In the genomic region with DNA sequence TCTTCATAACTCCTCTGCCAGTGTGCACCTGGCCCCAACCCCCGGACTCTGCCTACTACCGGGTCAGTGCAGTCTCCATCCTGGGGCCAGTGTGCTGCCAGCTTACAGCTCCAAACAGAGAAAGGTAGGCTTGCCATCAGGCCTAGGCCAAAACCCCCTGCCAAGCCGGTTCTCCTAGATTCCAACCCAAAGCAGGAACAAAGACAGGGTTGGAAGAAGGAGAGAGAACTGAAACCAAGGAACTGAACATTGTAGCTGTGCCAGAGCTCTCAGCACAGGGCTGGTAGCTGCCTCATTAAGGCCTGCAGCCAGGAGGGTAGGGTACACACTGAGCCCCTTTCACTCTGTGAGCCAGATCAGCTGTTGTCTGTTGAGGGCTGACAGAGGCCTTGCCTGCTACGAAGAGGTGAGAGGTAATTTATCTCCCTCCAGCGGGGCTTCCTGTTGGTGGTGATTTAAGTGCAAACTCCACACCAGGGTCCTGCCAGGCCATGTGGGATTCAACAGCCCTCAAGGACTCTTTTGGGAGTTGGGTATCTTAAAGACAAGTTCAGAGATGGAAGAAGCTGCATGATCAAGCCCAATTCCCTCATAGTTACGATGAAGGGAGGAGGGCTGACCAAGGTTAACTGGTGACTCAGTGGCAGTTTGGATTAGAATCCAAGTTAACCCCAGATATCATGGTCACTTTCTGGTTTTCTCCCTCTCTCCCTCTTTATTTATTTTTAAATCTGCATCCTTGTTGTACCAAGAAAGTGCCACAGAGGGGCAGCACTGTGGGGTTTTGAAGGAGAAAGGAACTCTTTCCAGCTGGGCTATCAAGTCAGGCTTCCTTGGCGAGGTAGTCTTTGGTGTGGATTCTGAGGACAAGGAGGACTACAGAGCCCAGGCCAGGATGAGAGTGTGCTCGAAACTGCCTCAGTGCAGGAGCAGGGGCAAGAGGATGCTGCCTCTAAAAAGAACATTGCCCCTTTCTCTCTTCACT, we compare ENCODE assay signal across 8 cellular contexts. TPM values are rescaled to one million over a fixed set of nuclear protein-coding genes. Genes with fewer than 3 reads are reported as not detected.
DNase-seq lines count a peak whose midpoint lies in the region; ATAC-seq, FAIRE-seq and TF ChIP-seq lines count a peak whose summit lies in the region.

No MANE protein-coding gene starts in this region.

- H3K9ac ChIP-seq in PC-3 (ENCODE audit: low read length): no peak overlapping the region

- no peaks in the 10 kb centered on the region for H4K20me1 ChIP-seq in PC-3 (ENCODE audit: low read length)

- no peaks in the 10 kb centered on the region for H3F3A ChIP-seq in PC-3 (ENCODE audit: low read length, unreplicated experiment)

- no TSS peak for BruUV-seq in PC-3 (replicated peaks; lab: Mats Ljungman, UMichigan)

- CTCF ChIA-PET in PC-3 (lab: Charles Lee): no interaction called here

- H3K4me3 Mint-ChIP-seq in progenitor cell of endocrine pancreas (ENCODE audit: low read depth): no peak overlapping the region

- intact Hi-C loops in PC-3 (cut with micrococcal nuclease): no loop called here

- H3K27ac ChIP-seq in PC-3 (ENCODE audit: low read length): no peak overlapping the region

- peaks cover 5% of the 10 kb centered on the region for H3K4me1 Mint-ChIP-seq in progenitor cell of endocrine pancreas (ENCODE audit: low read depth)

- no peak for TF ChIP-seq POLR2A in GM12892 (IDR thresholded peaks at IDR 0.05; ENCODE audit: low read depth, low read length)

- H3K79me2 ChIP-seq in PC-3 (ENCODE audit: low read length): no peaks in the 10 kb centered on the region

- H3K9me3 ChIP-seq in PC-3 (ENCODE audit: low read length): no peaks in the 10 kb centered on the region

- H3K4me3 ChIP-seq in GM12864 (ENCODE audit: low read depth, low read length) (no peak overlapping the region), PC-3 (ENCODE audit: low read length) (no peak overlapping the region), fibroblast of pulmonary artery (replicated peaks; ENCODE audit: low read depth, low read length) (no peak overlapping the region)

- H3K4me1 ChIP-seq in PC-3 (ENCODE audit: insufficient read depth, low read length): no peaks in the 10 kb centered on the region

- DNase-seq in GM12864 (ENCODE audit: low read depth) (no peak), PC-3 (no peak), fibroblast of pulmonary artery (ENCODE audit: low read depth) (peak; percentile 71), progenitor cell of endocrine pancreas (ENCODE audit: low spot score, unreplicated experiment) (no peak), NCI-H2081 (lab: John Stamatoyannopoulos, UW) (no peak), GM12892 (ENCODE audit: insufficient read length) (no peak)
- DNase-seq in activated CD4-positive, alpha-beta T cell treated with anti-CD3 and anti-CD28 coated beads, Interleukin-2, amount 50 U/mL, for 4 hours: no peak

- H3K4me2 ChIP-seq in PC-3 (ENCODE audit: low read length): no peak overlapping the region

- ATAC-seq in PC-3 (no peak), HG02970 (IDR thresholded peaks at IDR 0.05; ENCODE audit: low FRiP score, unreplicated experiment) (no peak)

- POLR2A ChIA-PET in PC-3 (lab: Charles Lee; ENCODE audit: unreplicated experiment): no interaction called here

- FAIRE-seq in GM12892 (lab: Jason Lieb, UNC): no peak

- H3K27ac Mint-ChIP-seq in progenitor cell of endocrine pancreas: no peak overlapping the region

- H2AFZ ChIP-seq in PC-3 (ENCODE audit: low read length): no peak overlapping the region

- no peaks in the 10 kb centered on the region for H3K9me3 Mint-ChIP-seq in progenitor cell of endocrine pancreas (ENCODE audit: low read depth)

- no peaks in the 10 kb centered on the region for H3K36me3 ChIP-seq in PC-3 (ENCODE audit: low read depth, low read length)

- peak; percentile 27 for TF ChIP-seq CTCF in GM12864 (IDR thresholded peaks at IDR 0.05; ENCODE audit: low read depth, low read length, missing control alignments)
- TF ChIP-seq CTCF in PC-3 (conservative IDR thresholded peaks at IDR 0.05; ENCODE audit: low read depth, low read length): peak; percentile 38; the same call in 1 of the 2 replicates
- TF ChIP-seq CTCF in fibroblast of pulmonary artery (IDR thresholded peaks at IDR 0.05; ENCODE audit: low read length, missing control alignments): peak; percentile 70
- TF ChIP-seq CTCF in progenitor cell of endocrine pancreas (IDR thresholded peaks at IDR 0.05; ENCODE audit: unreplicated experiment): peak; percentile 62

- H3K27me3 Mint-ChIP-seq in progenitor cell of endocrine pancreas: peaks cover 30% of the 10 kb centered on the region

- no peaks in the 10 kb centered on the region for H3K9me2 ChIP-seq in PC-3 (replicated peaks; ENCODE audit: low read length)

- H3K27me3 ChIP-seq in PC-3 (ENCODE audit: low read length): peaks cover 5% of the 10 kb centered on the region; the same call in 1 of the 2 replicates

- H3K36me3 Mint-ChIP-seq in progenitor cell of endocrine pancreas (ENCODE audit: insufficient read depth): no peaks in the 10 kb centered on the region

RNA-seq across cellular contexts. Expression of a gene that starts 48.1 kb away (rescaled TPM):
- total RNA-seq in PC-3 (2014; rRNA removed) (0.15 TPM in 1 of 2 replicates, not detected in the other), progenitor cell of endocrine pancreas (0.91 and 2.0 TPM in 2 replicates)
- polyA plus RNA-seq in GM12892 (2012; ENCODE audit: missing spikeins): 0.93 TPM
